ENCODE assay signal across 8 cellular contexts in the genomic region with DNA sequence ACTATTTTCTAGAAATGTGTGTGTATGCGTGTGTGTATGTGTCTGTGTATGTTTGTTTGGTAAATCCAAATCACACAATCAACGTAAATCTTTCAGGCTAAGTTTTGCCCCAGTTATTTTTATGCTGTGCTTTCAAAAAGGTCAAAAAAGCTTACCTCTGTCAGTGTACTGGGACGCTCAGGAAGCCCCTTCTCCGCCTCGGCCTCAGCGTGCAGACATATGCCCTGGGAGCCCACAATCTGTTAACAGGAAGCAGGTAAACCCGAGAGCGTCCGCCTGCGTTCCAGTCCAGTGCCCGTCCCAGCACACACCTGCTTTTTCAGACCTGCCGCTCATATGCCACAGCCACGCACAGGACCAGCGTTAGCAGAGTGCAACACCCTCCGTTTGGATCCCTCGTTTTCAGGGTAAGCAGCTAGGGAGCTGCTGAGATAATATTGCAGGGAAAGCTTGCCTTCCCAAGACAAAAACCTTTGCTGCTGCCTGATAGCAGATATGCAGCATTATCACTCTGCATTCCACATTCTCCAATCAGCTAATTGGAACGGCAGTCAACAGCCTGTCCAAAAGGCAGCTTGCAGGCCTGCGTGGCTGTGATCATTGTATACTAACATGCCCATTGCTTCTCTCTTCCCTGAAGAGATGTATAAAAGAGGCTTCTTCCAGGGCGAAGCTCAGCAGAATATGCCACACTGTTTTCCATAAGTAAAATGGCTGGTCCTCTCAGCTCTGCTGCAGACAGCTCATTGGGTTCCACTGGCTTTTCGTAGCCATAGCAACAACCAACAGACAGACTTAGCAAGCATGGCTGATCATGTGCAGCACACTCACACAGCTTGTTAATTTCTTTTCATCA. TPM values are rescaled to one million over a fixed set of nuclear protein-coding genes. Genes with fewer than 3 reads are reported as not detected.
DNase-seq lines count a peak whose midpoint lies in the region; ATAC-seq and TF ChIP-seq lines count a peak whose summit lies in the region.

A gene with protein sequence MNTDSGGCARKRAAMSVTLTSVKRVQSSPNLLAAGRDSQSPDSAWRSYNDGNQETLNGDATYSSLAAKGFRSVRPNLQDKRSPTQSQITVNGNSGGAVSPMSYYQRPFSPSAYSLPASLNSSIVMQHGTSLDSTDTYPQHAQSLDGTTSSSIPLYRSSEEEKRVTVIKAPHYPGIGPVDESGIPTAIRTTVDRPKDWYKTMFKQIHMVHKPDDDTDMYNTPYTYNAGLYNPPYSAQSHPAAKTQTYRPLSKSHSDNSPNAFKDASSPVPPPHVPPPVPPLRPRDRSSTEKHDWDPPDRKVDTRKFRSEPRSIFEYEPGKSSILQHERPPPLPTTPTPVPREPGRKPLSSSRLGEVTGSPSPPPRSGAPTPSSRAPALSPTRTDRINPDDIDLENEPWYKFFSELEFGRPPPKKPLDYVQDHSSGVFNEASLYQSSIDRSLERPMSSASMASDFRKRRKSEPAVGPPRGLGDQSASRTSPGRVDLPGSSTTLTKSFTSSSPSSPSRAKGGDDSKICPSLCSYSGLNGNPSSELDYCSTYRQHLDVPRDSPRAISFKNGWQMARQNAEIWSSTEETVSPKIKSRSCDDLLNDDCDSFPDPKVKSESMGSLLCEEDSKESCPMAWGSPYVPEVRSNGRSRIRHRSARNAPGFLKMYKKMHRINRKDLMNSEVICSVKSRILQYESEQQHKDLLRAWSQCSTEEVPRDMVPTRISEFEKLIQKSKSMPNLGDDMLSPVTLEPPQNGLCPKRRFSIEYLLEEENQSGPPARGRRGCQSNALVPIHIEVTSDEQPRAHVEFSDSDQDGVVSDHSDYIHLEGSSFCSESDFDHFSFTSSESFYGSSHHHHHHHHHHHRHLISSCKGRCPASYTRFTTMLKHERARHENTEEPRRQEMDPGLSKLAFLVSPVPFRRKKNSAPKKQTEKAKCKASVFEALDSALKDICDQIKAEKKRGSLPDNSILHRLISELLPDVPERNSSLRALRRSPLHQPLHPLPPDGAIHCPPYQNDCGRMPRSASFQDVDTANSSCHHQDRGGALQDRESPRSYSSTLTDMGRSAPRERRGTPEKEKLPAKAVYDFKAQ (N-terminal part only) (minus strand): TSS at position 686 of the 856 bp plus-strand sequence. CDS start 121,623 bp downstream, outside the sequence.

- H3K79me2 ChIP-seq in PC-3 (ENCODE audit: low read length): no peaks in the 10 kb centered on the region

- H3K9ac ChIP-seq in BLaER1 treated with 17β-estradiol and CSF1 and Interleukin-3, amounts not matched to agents 10 nM and 100 nM: peak within 1 kb of the TSS in 6 of 11 experiments; percentile 27 to 53 (median 36); a peak in 8 of 22 replicates
- H3K9ac ChIP-seq in PC-3 (ENCODE audit: low read length): peak within 1 kb of the TSS; percentile 42; the same call in 1 of the 2 replicates

- intact Hi-C loops in PC-3 (cut with micrococcal nuclease): no loop called here

- TF ChIP-seq CTCF in PC-3 (conservative IDR thresholded peaks at IDR 0.05; ENCODE audit: low read depth, low read length): no peak

- H3K27me3 ChIP-seq in BLaER1 treated with 17β-estradiol and CSF1 and Interleukin-3, amounts not matched to agents 10 nM and 100 nM: peaks cover 0 to 34% (median 9%) of the 10 kb centered on the region in 11 experiments; a peak in 10 of 22 replicates
- H3K27me3 ChIP-seq in PC-3 (ENCODE audit: low read length) (no peaks in the 10 kb centered on the region), muscle layer of duodenum (ENCODE audit: low read depth, low read length) (no peaks in the 10 kb centered on the region)

- no TSS peak for BruUV-seq in PC-3 (replicated peaks; lab: Mats Ljungman, UMichigan)

- no peaks in the 10 kb centered on the region for H3F3A ChIP-seq in PC-3 (ENCODE audit: low read length, unreplicated experiment)

- no peaks in the 10 kb centered on the region for H3K4me1 Mint-ChIP-seq in T-helper 2 cell treated with Interferon-gamma antibody and Interleukin-4, amounts not matched to agents 5 μg/mL and 100 μg/mL, for 36 hours (ENCODE audit: low read depth)

- POLR2A ChIA-PET in PC-3 (lab: Charles Lee; ENCODE audit: unreplicated experiment): interaction anchor here (0.6 kb wide), 2 partner anchors 89 to 111 kb away, joined by 3 to 4 read pairs; no protein-coding TSS in a partner anchor

- H3K9me2 ChIP-seq in PC-3 (replicated peaks; ENCODE audit: low read length): no peaks in the 10 kb centered on the region

- no peaks in the 10 kb centered on the region for H4K20me1 ChIP-seq in BLaER1 treated with 17β-estradiol and CSF1 and Interleukin-3, amounts not matched to agents 10 nM and 100 nM
- H4K20me1 ChIP-seq in PC-3 (ENCODE audit: low read length): no peaks in the 10 kb centered on the region

- peak; percentile 54 for DNase-seq in PC-3
- DNase-seq in NOMO-1 (lab: John Stamatoyannopoulos, UW; ENCODE audit: unreplicated experiment in 2 of 2): no peak
- DNase-seq in T-helper 2 cell treated with Interferon-gamma antibody and Interleukin-4, amounts not matched to agents 5 μg/mL and 100 μg/mL, for 36 hours (ENCODE audit: low spot score): no peak

- ATAC-seq in GM19397 (IDR thresholded peaks at IDR 0.05; ENCODE audit: unreplicated experiment): peak; percentile 90
- peak; percentile 80 for ATAC-seq in HG03457 (IDR thresholded peaks at IDR 0.05; ENCODE audit: unreplicated experiment)
- ATAC-seq in PC-3: peak; percentile 86
- peak; percentile 78 for ATAC-seq in esophagus mucosa

- H3K4me3 Mint-ChIP-seq in T-helper 2 cell treated with Interferon-gamma antibody and Interleukin-4, amounts not matched to agents 5 μg/mL and 100 μg/mL, for 36 hours: no peak within 1 kb of the TSS

- no peaks in the 10 kb centered on the region for H3K36me3 Mint-ChIP-seq in T-helper 2 cell treated with Interferon-gamma antibody and Interleukin-4, amounts not matched to agents 5 μg/mL and 100 μg/mL, for 36 hours (ENCODE audit: low read depth)

- no peak within 1 kb of the TSS for H3K27ac Mint-ChIP-seq in T-helper 2 cell treated with Interferon-gamma antibody and Interleukin-4, amounts not matched to agents 5 μg/mL and 100 μg/mL, for 36 hours

- H3K9me3 Mint-ChIP-seq in T-helper 2 cell treated with Interferon-gamma antibody and Interleukin-4, amounts not matched to agents 5 μg/mL and 100 μg/mL, for 36 hours: no peaks in the 10 kb centered on the region

- H3K4me1 ChIP-seq in BLaER1 treated with 17β-estradiol and CSF1 and Interleukin-3, amounts not matched to agents 10 nM and 100 nM: peaks cover 21 to 51% (median 33%) of the 10 kb centered on the region in 10 experiments
- H3K4me1 ChIP-seq in PC-3 (ENCODE audit: insufficient read depth, low read length) (no peaks in the 10 kb centered on the region), muscle layer of duodenum (ENCODE audit: control insufficient read depth in 1 of 2, insufficient read depth in 2 of 2, low read length in 2 of 2) (peaks cover 0 to 7% of the 10 kb centered on the region in 2 donors)

- peak within 1 kb of the TSS; percentile 4 to 55 (median 50); a peak in 18 of 20 replicates for H3K4me3 ChIP-seq in BLaER1 treated with 17β-estradiol and CSF1 and Interleukin-3, amounts not matched to agents 10 nM and 100 nM
- H3K4me3 ChIP-seq in PC-3 (ENCODE audit: low read length): peak within 1 kb of the TSS; percentile 78
- H3K4me3 ChIP-seq in muscle layer of duodenum (ENCODE audit: low read depth in 1 of 2, low read length in 2 of 2): peak within 1 kb of the TSS; percentile 64 to 74

- CTCF ChIA-PET in PC-3 (lab: Charles Lee): interaction anchor here (1.0 kb wide), 1 partner anchor 54 kb away, joined by 3 read pairs; no protein-coding TSS in a partner anchor

- H3K36me3 ChIP-seq in BLaER1 treated with 17β-estradiol and CSF1 and Interleukin-3, amounts not matched to agents 10 nM and 100 nM: no peaks in the 10 kb centered on the region
- H3K36me3 ChIP-seq in PC-3 (ENCODE audit: low read depth, low read length) (no peaks in the 10 kb centered on the region), muscle layer of duodenum (ENCODE audit: control insufficient read depth in 1 of 2, insufficient read depth in 2 of 2, low read length in 2 of 2) (no peaks in the 10 kb centered on the region)

- H3K27ac ChIP-seq in BLaER1 treated with 17β-estradiol and CSF1 and Interleukin-3, amounts not matched to agents 10 nM and 100 nM: peak within 1 kb of the TSS in 6 of 11 experiments; percentile 3 to 32 (median 28); a peak in 7 of 22 replicates
- H3K27ac ChIP-seq in PC-3 (ENCODE audit: low read length) (0 out of 2 replicates have a peak within 1 kb of the TSS, but pooled peaks have one; percentile 23), muscle layer of duodenum (ENCODE audit: low read length) (peak within 1 kb of the TSS; percentile 67)

- peak within 1 kb of the TSS; percentile 84 to 96 (median 91) for H3K4me2 ChIP-seq in BLaER1 treated with 17β-estradiol and CSF1 and Interleukin-3, amounts not matched to agents 10 nM and 100 nM
- H3K4me2 ChIP-seq in PC-3 (ENCODE audit: low read length): peak within 1 kb of the TSS; percentile 95

- H3K9me3 ChIP-seq in BLaER1 treated with 17β-estradiol and CSF1 and Interleukin-3, amounts not matched to agents 10 nM and 100 nM (replicated peaks in 1 of 11): no peaks in the 10 kb centered on the region
- H3K9me3 ChIP-seq in PC-3 (ENCODE audit: low read length): no peaks in the 10 kb centered on the region
- H3K9me3 ChIP-seq in muscle layer of duodenum (ENCODE audit: control insufficient read depth in 1 of 2, low read length in 2 of 2): no peaks in the 10 kb centered on the region

- peaks cover 11% of the 10 kb centered on the region for H3K27me3 Mint-ChIP-seq in T-helper 2 cell treated with Interferon-gamma antibody and Interleukin-4, amounts not matched to agents 5 μg/mL and 100 μg/mL, for 36 hours (ENCODE audit: low read depth)

- peak within 1 kb of the TSS; percentile 99 for H2AFZ ChIP-seq in PC-3 (ENCODE audit: low read length)

RNA-seq across cellular contexts. Expression of the gene that starts here (rescaled TPM):
- total RNA-seq in PC-3 (2014; rRNA removed) (3.1 and 3.6 TPM in 2 replicates), esophagus mucosa (9.3 TPM)
